In the genomic region with DNA sequence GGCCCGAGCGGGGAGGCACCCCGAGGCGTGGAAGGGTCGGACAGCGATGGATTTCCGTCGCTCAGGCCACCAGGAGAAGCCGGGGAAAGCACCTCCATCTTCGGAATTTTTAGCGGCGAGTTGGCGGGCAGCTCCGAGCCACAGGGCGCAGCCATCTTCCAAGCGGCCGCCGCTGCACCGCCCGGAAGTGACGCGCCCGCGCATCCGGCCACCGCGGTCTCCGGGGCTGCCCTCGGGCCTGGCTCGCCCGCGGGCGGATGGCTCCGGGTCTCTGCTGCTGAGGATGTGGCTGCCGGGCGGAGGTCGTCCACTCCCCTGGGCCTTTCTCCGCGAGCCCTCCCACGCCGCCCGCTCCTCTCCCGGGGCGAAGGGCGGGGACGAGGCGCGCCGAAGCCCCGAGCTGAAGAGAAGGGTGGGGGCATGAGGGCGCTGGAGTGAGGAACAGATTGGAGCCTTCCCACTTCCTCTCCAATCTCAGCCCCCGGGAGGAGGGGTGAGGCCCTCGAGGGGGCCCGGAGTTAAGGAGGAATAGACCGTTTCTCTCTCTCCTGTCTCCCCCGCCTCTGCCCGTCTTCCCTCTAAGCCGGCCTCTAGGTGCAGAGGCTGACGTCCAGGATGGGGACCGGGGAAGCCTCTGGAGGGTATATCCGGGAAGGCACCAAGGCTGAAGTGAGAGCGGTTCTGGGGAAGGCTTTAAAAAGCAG, we compare ENCODE assay signal across 8 cellular contexts. TPM values are rescaled to one million over a fixed set of nuclear protein-coding genes. Genes with fewer than 3 reads are reported as not detected.
DNase-seq lines count a peak whose midpoint lies in the region; ATAC-seq and TF ChIP-seq lines count a peak whose summit lies in the region.

Gene MSANTD2, minus strand, starts transcription at position 181 of the 704 bp plus-strand sequence. Its CDS starts 26 bp downstream, at position 155.

- 0 to 1% (median 0%) methylated on average over 52 to 62 of the region's 62 CpGs for WGBS in ovary, 3 donors
- under 1% methylated on average over 62 of the region's 62 CpGs for WGBS in thymus

- peak within 1 kb of the TSS; percentile 91 for H3K4me3 Mint-ChIP-seq in activated naive CD8-positive, alpha-beta T cell treated with anti-CD3 and anti-CD28 coated beads for 36 hours

- peaks cover 25% of the 10 kb centered on the region for H3K4me1 Mint-ChIP-seq in activated naive CD8-positive, alpha-beta T cell treated with anti-CD3 and anti-CD28 coated beads for 36 hours

- H3K9me3 Mint-ChIP-seq in activated naive CD8-positive, alpha-beta T cell treated with anti-CD3 and anti-CD28 coated beads for 36 hours: no peaks in the 10 kb centered on the region

- peak within 1 kb of the TSS; percentile 90 for H3K27ac Mint-ChIP-seq in activated naive CD8-positive, alpha-beta T cell treated with anti-CD3 and anti-CD28 coated beads for 36 hours

- no peak for TF ChIP-seq EP300 in ovary (IDR thresholded peaks at IDR 0.05)

- ATAC-seq in SK-N-SH treated with all-trans-retinoic acid at 6 μM for 48 hours: peak; percentile 94

- no peaks in the 10 kb centered on the region for H3K36me3 Mint-ChIP-seq in activated naive CD8-positive, alpha-beta T cell treated with anti-CD3 and anti-CD28 coated beads for 36 hours

- H3K27me3 ChIP-seq in ovary (no peaks in the 10 kb centered on the region), thymus (ENCODE audit: control insufficient read depth, insufficient read depth) (no peaks in the 10 kb centered on the region)

- peak; percentile 86 for TF ChIP-seq POLR2A in ovary (IDR thresholded peaks at IDR 0.05)

- peak in 1 of 3 donors; percentile 6 for TF ChIP-seq CTCF in ovary (IDR thresholded peaks at IDR 0.05)

- no peaks in the 10 kb centered on the region for H3K27me3 Mint-ChIP-seq in activated naive CD8-positive, alpha-beta T cell treated with anti-CD3 and anti-CD28 coated beads for 36 hours

- H3K9me3 ChIP-seq in ovary (no peaks in the 10 kb centered on the region), thymus (ENCODE audit: control insufficient read depth) (no peaks in the 10 kb centered on the region)

- peak; percentile 65 for DNase-seq in GF-D8 (lab: John Stamatoyannopoulos, UW)
- DNase-seq in H4 (ENCODE audit: low spot score): peak; percentile 74
- DNase-seq in LoVo (ENCODE audit: low spot score): peak; percentile 80
- peak; percentile 87 for DNase-seq in activated naive CD8-positive, alpha-beta T cell treated with anti-CD3 and anti-CD28 coated beads for 36 hours
- DNase-seq in head of caudate nucleus: peak; percentile 58 to 93 (median 87)
- peak; percentile 78 to 89 (median 85) for DNase-seq in ovary

- no peaks in the 10 kb centered on the region for H3K36me3 ChIP-seq in ovary
- H3K36me3 ChIP-seq in thymus (ENCODE audit: control insufficient read depth, insufficient read depth): no peaks in the 10 kb centered on the region

- H3K4me3 ChIP-seq in ovary (peak within 1 kb of the TSS; percentile 98), thymus (ENCODE audit: low read length) (peak within 1 kb of the TSS; percentile 100)

- intact Hi-C loops in head of caudate nucleus (cut with DNase I): no loop called here
- intact Hi-C loops in ovary (cut with DNase I): no loop called here

- peak within 1 kb of the TSS; percentile 92 to 99 for H3K27ac ChIP-seq in ovary
- peak within 1 kb of the TSS; percentile 98 for H3K27ac ChIP-seq in thymus (ENCODE audit: low read depth)

- H3K4me1 ChIP-seq in ovary (ENCODE audit: insufficient read depth): peaks cover 8% of the 10 kb centered on the region
- peaks cover 6% of the 10 kb centered on the region for H3K4me1 ChIP-seq in thymus (ENCODE audit: control insufficient read depth, insufficient read depth, low read length)

TF ChIP-seq in SK-N-SH treated with all-trans-retinoic acid at 6 μM for 48 hours, 23 proteins besides CTCF, POLR2A, EP300 and RAD21 (continues in another document):
- TF ChIP-seq ZFP30 (CRISPR knock-in tag; IDR thresholded peaks at IDR 0.05) (no peak), PPARA (CRISPR knock-in tag; IDR thresholded peaks at IDR 0.05; ENCODE audit: borderline replicate concordance) (no peak), ESRRG (CRISPR knock-in tag; IDR thresholded peaks at IDR 0.05) (no peak), ZC3H10 (CRISPR knock-in tag; IDR thresholded peaks at IDR 0.05) (peak; percentile 26; the same call in 1 of the 2 replicates), ZNF8 (CRISPR knock-in tag; IDR thresholded peaks at IDR 0.05) (no peak), CSDC2 (CRISPR knock-in tag; IDR thresholded peaks at IDR 0.05) (no peak), ZNF70 (CRISPR knock-in tag; IDR thresholded peaks at IDR 0.05) (peak; percentile 50; the same call in 1 of the 2 replicates), RARB (CRISPR knock-in tag; IDR thresholded peaks at IDR 0.05) (no peak), PATZ1 (CRISPR knock-in tag; IDR thresholded peaks at IDR 0.05; ENCODE audit: borderline replicate concordance) (peak; percentile 35; the same call in 1 of the 2 replicates), TSHZ2 (CRISPR knock-in tag; IDR thresholded peaks at IDR 0.05) (peak; percentile 39; the same call in 1 of the 2 replicates), CSRNP3 (CRISPR knock-in tag; IDR thresholded peaks at IDR 0.05) (no peak), ZNF565 (CRISPR knock-in tag; conservative IDR thresholded peaks at IDR 0.05; ENCODE audit: low read depth) (no peak), TOX (CRISPR knock-in tag; IDR thresholded peaks at IDR 0.05; ENCODE audit: borderline replicate concordance) (no peak), CREB5 (CRISPR knock-in tag; IDR thresholded peaks at IDR 0.05; ENCODE audit: low read depth) (no peak), GLIS3 (CRISPR knock-in tag; IDR thresholded peaks at IDR 0.05) (no peak), ISL1 (CRISPR knock-in tag; IDR thresholded peaks at IDR 0.05) (no peak)

RNA-seq across cellular contexts. Expression of gene MSANTD2, which starts in this region (rescaled TPM):
- total RNA-seq in H4 (2014; rRNA removed; shearing (Covaris generic)): 10.7 and 13.2 TPM in 2 replicates
- total RNA-seq in activated naive CD8-positive, alpha-beta T cell treated with anti-CD3 and anti-CD28 coated beads for 36 hours: 1 to 10 TPM; 7.2 TPM
- total RNA-seq in ovary: 10 to 100 TPM; 14.8 to 19.4 (median 17.1) TPM
- polyA plus RNA-seq in ovary (10 to 100 TPM in 1 of 2 donors, 1 to 10 TPM in 1; 9.9 to 16.7 TPM), thymus (22.2 TPM)

Comparison
In these comparisons a context has a peak if more than half of its experiments do, and no peak if none do; other contexts are left out.
1. Peak in every context shown above with its lines: DNase-seq, ATAC-seq, H3K4me3 ChIP-seq and H3K27ac ChIP-seq.